In the genomic region with DNA sequence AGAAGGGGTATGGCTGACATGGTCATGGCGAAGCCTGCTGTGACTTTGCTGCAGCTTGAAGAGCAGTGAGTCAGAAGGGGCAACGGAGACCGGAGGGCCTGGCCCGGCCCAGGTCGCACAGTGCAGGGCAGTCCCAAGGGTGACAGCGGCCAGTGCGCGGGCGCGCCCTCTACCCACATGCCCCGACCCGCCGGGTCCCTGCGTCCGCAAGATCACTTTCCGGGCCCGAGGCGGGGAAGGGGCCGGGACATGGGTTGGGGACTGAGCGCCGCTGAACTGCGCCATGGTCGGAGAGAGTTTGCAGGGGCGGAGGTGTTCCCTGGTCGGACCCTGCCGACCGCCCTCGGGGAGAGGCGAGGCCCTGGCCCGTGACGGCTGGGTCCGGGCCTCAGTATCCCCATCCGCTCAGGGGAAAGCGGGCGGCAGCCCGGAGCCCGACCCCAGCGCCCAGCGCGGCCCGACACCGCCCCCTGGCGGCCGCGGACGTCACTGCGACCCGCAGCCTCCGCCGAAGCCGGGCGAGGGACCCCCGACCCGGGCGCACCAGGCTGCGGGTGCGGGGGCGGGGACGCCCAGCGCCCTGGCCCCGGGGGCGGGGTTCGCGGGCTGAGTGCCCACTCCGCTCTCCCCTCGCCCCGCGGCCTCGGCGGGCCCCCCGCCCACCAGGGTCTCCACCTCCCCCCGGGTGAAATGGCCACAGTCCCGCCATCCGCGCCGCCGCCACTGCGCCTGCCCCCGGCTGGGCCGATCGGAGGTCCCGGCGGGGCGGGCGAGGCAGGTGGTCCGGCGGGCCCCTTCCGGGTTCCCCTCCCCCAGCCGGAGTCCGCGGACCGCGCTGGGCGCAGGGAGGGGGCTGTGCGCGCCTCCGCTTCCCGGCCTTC, we compare ENCODE assay signal across 8 cellular contexts. TPM values are rescaled to one million over a fixed set of nuclear protein-coding genes. Genes with fewer than 3 reads are reported as not detected.
DNase-seq lines count a peak whose midpoint lies in the region; ATAC-seq and TF ChIP-seq lines count a peak whose summit lies in the region.

No MANE protein-coding gene starts in this region.

- TF ChIP-seq CTCF in retinal pigment epithelial cell (conservative IDR thresholded peaks at IDR 0.05; ENCODE audit: low read depth, low read length), result peak; percentile 56

- H3K27ac Mint-ChIP-seq in activated naive CD8-positive, alpha-beta T cell, result no peak overlapping the region

- H3K4me1 Mint-ChIP-seq in activated naive CD8-positive, alpha-beta T cell (ENCODE audit: low read depth), result peaks cover 4% of the 10 kb centered on the region

- H3K4me3 Mint-ChIP-seq in activated naive CD8-positive, alpha-beta T cell, result peak overlapping the region; percentile 85

- intact Hi-C loops in left ventricle myocardium superior (cut with micrococcal nuclease), result loop anchor here (5.0 kb wide), 1 partner anchor 79 kb away; no protein-coding TSS in a partner anchor

- DNase-seq in NCI-H1417 (lab: John Stamatoyannopoulos, UW), result peak; percentile 36 to 77 (median 70)
- no peak for DNase-seq in NCI-H1417 treated with DMSO at 0.1 percent for 48 hours (lab: John Stamatoyannopoulos, UW)
- peak; percentile 41 for DNase-seq in SK-MEL-5 (ENCODE audit: low read depth, low spot score)
- DNase-seq in left ventricle myocardium superior, result peak; percentile 83
- DNase-seq in retinal pigment epithelial cell (ENCODE audit: low read depth), result no peak

- H3K27me3 Mint-ChIP-seq in activated naive CD8-positive, alpha-beta T cell, result peaks cover 3% of the 10 kb centered on the region

- no peaks in the 10 kb centered on the region for H3K36me3 Mint-ChIP-seq in activated naive CD8-positive, alpha-beta T cell

- H3K9me3 Mint-ChIP-seq in activated naive CD8-positive, alpha-beta T cell (ENCODE audit: low read depth), result no peaks in the 10 kb centered on the region

- H3K4me3 ChIP-seq in retinal pigment epithelial cell (ENCODE audit: low read length), result peak overlapping the region; percentile 59

- in situ Hi-C loops in SK-MEL-5 (cut with HindIII; ENCODE audit: low pct_unique_long_range_greater_than_20kb, low sequenced_read_pairs), result loop anchor here (10.0 kb wide), 1 partner anchor 72 kb away; no protein-coding TSS in a partner anchor

- ATAC-seq in HG03175 (IDR thresholded peaks at IDR 0.05; ENCODE audit: unreplicated experiment) (peak; percentile 55), left ventricle myocardium superior (peak; percentile 83), HG03045 (IDR thresholded peaks at IDR 0.05; ENCODE audit: unreplicated experiment) (no peak)

RNA-seq across cellular contexts. Expression of a gene that starts 7.2 kb away (rescaled TPM):
- 39.7 and 47.9 TPM in 2 replicates for total RNA-seq in SK-MEL-5 (2014; rRNA removed; shearing (Covaris generic))
- 57.2 and 67.4 TPM in 2 replicates for polyA plus RNA-seq in SK-MEL-5 (2015; cell fraction: cytosol; rRNA removed)
- polyA plus RNA-seq in SK-MEL-5 (2015; cell fraction: nucleus; rRNA removed), result 123 and 226 TPM in 2 replicates
- 167 TPM for total RNA-seq in left ventricle myocardium superior

Comparison
In these comparisons a context has a peak if more than half of its experiments do, and no peak if none do; other contexts are left out.
1. DNase-seq: peak in NCI-H1417 (3 of 3), SK-MEL-5 (single experiment) and left ventricle myocardium superior (single experiment); none in NCI-H1417 treated with DMSO at 0.1 percent for 48 hours (single experiment) and retinal pigment epithelial cell (single experiment).